ENCODE assay signal across 20 cellular contexts in the genomic region with DNA sequence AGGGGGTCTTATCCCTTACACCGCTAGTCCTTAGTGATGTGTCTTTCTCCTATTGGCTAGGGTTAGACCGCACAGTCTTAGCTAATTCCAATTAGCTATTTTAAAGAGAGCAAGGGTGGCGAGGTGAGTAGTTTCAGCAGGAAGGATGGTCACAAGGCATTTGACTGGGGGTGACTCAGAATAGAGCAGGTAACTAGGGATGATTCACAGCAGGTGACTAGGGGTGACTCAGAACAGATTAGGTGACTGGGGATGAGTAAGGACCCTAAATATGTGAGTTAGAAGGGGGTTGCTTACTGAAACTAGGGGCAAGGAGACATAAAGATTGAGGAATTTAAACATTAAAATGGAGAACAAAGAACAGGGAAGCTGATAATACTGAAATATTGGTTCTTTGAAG.
DNase-seq lines count a peak whose midpoint lies in the region; FAIRE-seq and TF ChIP-seq lines count a peak whose summit lies in the region.
"Had no signal": no experiment of that assay in that cellular context is flagged by ENCODE, and none has a peak within 500 bp of the region (broad histone marks: within the 10 kb centered on the region; RNA-seq: fewer than 3 reads in every experiment).

No MANE protein-coding gene starts in this region.

- FAIRE-seq in bronchial epithelial cell (lab: Jason Lieb, UNC): no peak
- FAIRE-seq: GM12891, H54 had no signal

- no peaks in the 10 kb centered on the region for H3K27me3 Mint-ChIP-seq in neural crest cell (ENCODE audit: low read depth)

- TF ChIP-seq CTCF in bronchial epithelial cell (IDR thresholded peaks at IDR 0.05; ENCODE audit: insufficient read depth, low read length, severe bottlenecking) (no peak), neural crest cell (conservative IDR thresholded peaks at IDR 0.05) (no peak)

- H3K27ac Mint-ChIP-seq in neural crest cell (ENCODE audit: unreplicated experiment): peak overlapping the region; percentile 78
- H3K27ac Mint-ChIP-seq: CD14-positive monocyte had no signal

- H3K4me3 ChIP-seq in bronchial epithelial cell (ENCODE audit: low read depth, low read length): no peak overlapping the region

- no peaks in the 10 kb centered on the region for H3K27me3 ChIP-seq in bronchial epithelial cell (ENCODE audit: control insufficient read depth, insufficient read depth, low read length)

- H3K36me3 ChIP-seq in bronchial epithelial cell (ENCODE audit: control insufficient read depth, insufficient read depth, low read length): no peaks in the 10 kb centered on the region

- DNase-seq in DMS53 (lab: John Stamatoyannopoulos, UW): peak; percentile 62
- DNase-seq in DMS53 treated with DMSO at 0.1 percent for 48 hours (lab: John Stamatoyannopoulos, UW; ENCODE audit: unreplicated experiment): no peak
- DNase-seq in M059J (ENCODE audit: low read depth): peak; percentile 8
- peak; percentile 49 for DNase-seq in bronchial epithelial cell (ENCODE audit: low read depth)
- DNase-seq in neural crest cell (ENCODE audit: low read depth, low spot score): no peak
- DNase-seq in dedifferentiated amniotic fluid mesenchymal stem cell (ENCODE audit: extremely low spot score): no peak
- DNase-seq in NCI-H69 (lab: John Stamatoyannopoulos, UW): no peak
- DNase-seq in hypothalamus (lab: John Stamatoyannopoulos, UW): no peak
- DNase-seq: EL; Kasumi-1; NCI-H1105 treated with DMSO at 0.1 percent for 48 hours; NCI-H1694; NCI-H2081 treated with DMSO at 0.1 percent for 48 hours; NCI-H748 treated with DMSO at 0.1 percent for 48 hours; NK-92 treated with Interleukin-12 subunit alpha and Interleukin-12 subunit beta, amount 100 ng/mL, for 24 hours; RPMI8226; SIG-M5 had no signal

- H3K4me1 Mint-ChIP-seq in neural crest cell: no peaks in the 10 kb centered on the region
- H3K4me1 Mint-ChIP-seq: CD14-positive monocyte had no signal

- H3K36me3 Mint-ChIP-seq in neural crest cell (ENCODE audit: low read depth): peaks cover 60% of the 10 kb centered on the region
- H3K36me3 Mint-ChIP-seq: CD14-positive monocyte had no signal

- H3K9me3 Mint-ChIP-seq in neural crest cell: peaks cover 18% of the 10 kb centered on the region

- peak overlapping the region; percentile 54 for H3K4me3 Mint-ChIP-seq in neural crest cell
- H3K4me3 Mint-ChIP-seq: CD14-positive monocyte had no signal

Comparison
In these comparisons a context has a peak if more than half of its experiments do, and no peak if none do; other contexts are left out.
1. DNase-seq: peak in DMS53 (single experiment), M059J (single experiment) and bronchial epithelial cell (single experiment); none in DMS53 treated with DMSO at 0.1 percent for 48 hours (single experiment), neural crest cell (single experiment), dedifferentiated amniotic fluid mesenchymal stem cell (single experiment), NCI-H69 (single experiment) and hypothalamus (0 of 51).